In the genomic region with DNA sequence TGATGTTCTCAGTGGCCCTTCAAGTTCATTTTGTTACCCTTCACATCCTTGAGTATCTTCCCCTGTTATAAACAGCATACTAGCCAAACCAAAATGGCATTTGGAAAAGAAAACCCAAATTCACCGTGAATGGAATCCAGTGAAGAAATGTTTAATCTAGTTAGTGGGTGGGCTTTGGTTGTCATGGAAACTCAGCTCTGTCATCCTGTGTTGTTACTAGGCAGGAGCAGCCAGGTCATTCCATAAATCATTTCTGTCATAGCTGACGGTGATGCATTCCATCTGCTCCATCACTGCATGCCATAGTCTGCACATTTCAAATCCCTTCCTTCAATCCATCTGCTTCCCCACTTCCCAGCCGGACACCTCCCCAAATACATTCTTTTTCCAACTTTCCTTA, we compare ENCODE assay signal across 10 cellular contexts.
DNase-seq lines count a peak whose midpoint lies in the region; ATAC-seq, FAIRE-seq and TF ChIP-seq lines count a peak whose summit lies in the region.
"Had no signal": no experiment of that assay in that cellular context is flagged by ENCODE, and none has a peak within 500 bp of the region (broad histone marks: within the 10 kb centered on the region; RNA-seq: fewer than 3 reads in every experiment).

No MANE protein-coding gene starts in this region.

- FAIRE-seq in D721Med (lab: Jason Lieb, UNC) = peak; percentile 93
- FAIRE-seq: frontal cortex had no signal

- TF ChIP-seq CTCF in D721Med (IDR thresholded peaks at IDR 0.05; ENCODE audit: insufficient read depth, missing control alignments) = no peak

- no peak for ATAC-seq in GM19452 (IDR thresholded peaks at IDR 0.05; ENCODE audit: unreplicated experiment)
- no peak for ATAC-seq in HG02973 (IDR thresholded peaks at IDR 0.05; ENCODE audit: unreplicated experiment)

- in situ Hi-C loops in G401 (cut with HindIII; ENCODE audit: low sequenced_read_pairs) = no loop called here

- DNase-seq in D721Med (ENCODE audit: insufficient read length, low spot score) (no peak), NCI-H1417 (lab: John Stamatoyannopoulos, UW) (peak in 2 of 3 experiments; percentile 28 to 76), astrocyte of the hippocampus (ENCODE audit: low read depth, low spot score) (peak; percentile 84), lung microvascular endothelial cell (ENCODE audit: low read depth in 2 of 2) (peak; percentile 78 to 84), G401 (ENCODE audit: low spot score) (no peak), hippocampal formation (lab: John Stamatoyannopoulos, UW) (no peak)
- DNase-seq: DMS79 treated with DMSO at 0.1 percent for 48 hours had no signal

Comparison
In these comparisons a context has a peak if more than half of its experiments do, and no peak if none do; other contexts are left out.
1. DNase-seq: peak in NCI-H1417 (2 of 3), astrocyte of the hippocampus (single experiment) and lung microvascular endothelial cell (2 of 2); none in D721Med (single experiment), G401 (single experiment) and hippocampal formation (0 of 2).